In genomic region chr10:10477859-10478258, GRCh38 we compare ENCODE assay signal across 28 cellular contexts.
"Had no signal": no experiment of that assay in that cellular context is flagged by ENCODE, and none has a peak within 500 bp of the region (broad histone marks: within the 10 kb centered on the region; RNA-seq: fewer than 3 reads in every experiment).

No MANE protein-coding gene starts in this region.

- H3K27me3 ChIP-seq: gastroesophageal sphincter, upper lobe of left lung, vagina had no signal

- DNase-seq: activated CD4-positive, alpha-beta T cell treated with anti-CD3 and anti-CD28 coated beads for 4 hours; activated CD4-positive, alpha-beta T cell treated with anti-CD3 and anti-CD28 coated beads, Interleukin-2, amount 50 U/mL, for 4 hours; activated naive CD4-positive, alpha-beta T cell; activated T-cell treated with anti-CD3 and anti-CD28 coated beads for 4 hours; activated T-cell treated with anti-CD3 and anti-CD28 coated beads, Interleukin-2, amount 50 U/mL, for 72 hours; caudate nucleus; dermis blood vessel endothelial cell; effector CD4-positive, alpha-beta T cell; hippocampal formation; kidney; natural killer cell; posterior cingulate gyrus; stimulated activated CD4-positive, alpha-beta T cell treated with anti-CD3 and anti-CD28 coated beads, Interleukin-1b, Interleukin-23, amount 100 ng/mL, for 48 hours; stimulated activated CD4-positive, alpha-beta T cell treated with anti-CD3 and anti-CD28 coated beads, Interleukin-4, amount 100 ng/mL, for 4 hours; stimulated activated CD8-positive, alpha-beta memory T cell treated with anti-CD3 and anti-CD28 coated beads, Interleukin-4, amount 100 ng/mL, for 48 hours; stimulated activated naive CD8-positive, alpha-beta T cell treated with anti-CD3 and anti-CD28 coated beads, Interleukin-15, amount 100 ng/mL, for 72 hours; substantia nigra; T-helper 9 cell; upper lobe of left lung had no signal

- H3K4me1 ChIP-seq: upper lobe of left lung, vagina had no signal

- H3K4me1 Mint-ChIP-seq: memory B cell; natural killer cell; stimulated activated memory B cell treated with anti-CD40 and anti-IgM and Interleukin-4, amounts not matched to agents 10 μg/mL and 1 μg/mL and 100 μg/mL, for 72 hours; stimulated activated naive CD8-positive, alpha-beta T cell treated with anti-CD3 and anti-CD28 coated beads, Interleukin-15, amount 100 ng/mL, for 72 hours had no signal

- H3K27ac ChIP-seq: gastroesophageal sphincter, skin epidermis, upper lobe of left lung, vagina, VCaP had no signal

- H3K9me3 ChIP-seq: vagina had no signal

- H3K4me3 Mint-ChIP-seq: activated naive CD8-positive, alpha-beta T cell; activated T-cell treated with anti-CD3 and anti-CD28 coated beads, Interleukin-2, amount 50 U/mL, for 72 hours; memory B cell; natural killer cell; stimulated activated memory B cell treated with anti-CD40 and anti-IgM and Interleukin-4, amounts not matched to agents 10 μg/mL and 1 μg/mL and 100 μg/mL, for 72 hours; stimulated activated naive CD8-positive, alpha-beta T cell treated with anti-CD3 and anti-CD28 coated beads, Interleukin-15, amount 100 ng/mL, for 72 hours; T-helper 1 cell treated with Interleukin-12 subunit alpha and Interleukin-12 subunit beta and Interleukin-4 antibody, amounts not matched to agents 30 μg/mL and 1 μg/mL, for 36 hours had no signal

- H3K9me3 Mint-ChIP-seq: stimulated activated memory B cell treated with anti-CD40 and anti-IgM and Interleukin-4, amounts not matched to agents 10 μg/mL and 1 μg/mL and 100 μg/mL, for 72 hours; T-helper 1 cell treated with Interleukin-12 subunit alpha and Interleukin-12 subunit beta and Interleukin-4 antibody, amounts not matched to agents 30 μg/mL and 1 μg/mL, for 36 hours had no signal

- H3K4me3 ChIP-seq: gastroesophageal sphincter, skin epidermis, upper lobe of left lung, vagina had no signal

- H3K36me3 Mint-ChIP-seq: memory B cell; natural killer cell; stimulated activated memory B cell treated with anti-CD40 and anti-IgM and Interleukin-4, amounts not matched to agents 10 μg/mL and 1 μg/mL and 100 μg/mL, for 72 hours had no signal

- H3K36me3 ChIP-seq: gastroesophageal sphincter, upper lobe of left lung, vagina had no signal

- ATAC-seq: activated T-cell treated with anti-CD3 and anti-CD28 coated beads, Interleukin-2, amount 50 U/mL, for 72 hours; gastroesophageal sphincter; natural killer cell; sciatic nerve; stimulated activated memory B cell treated with anti-CD40 and anti-IgM and Interleukin-4, amounts not matched to agents 10 μg/mL and 1 μg/mL and 100 μg/mL, for 72 hours; stimulated activated naive CD8-positive, alpha-beta T cell treated with anti-CD3 and anti-CD28 coated beads, Interleukin-15, amount 100 ng/mL, for 72 hours had no signal

- H3K27ac Mint-ChIP-seq: activated naive CD8-positive, alpha-beta T cell; activated T-cell treated with anti-CD3 and anti-CD28 coated beads, Interleukin-2, amount 50 U/mL, for 72 hours; memory B cell; natural killer cell; stimulated activated memory B cell treated with anti-CD40 and anti-IgM and Interleukin-4, amounts not matched to agents 10 μg/mL and 1 μg/mL and 100 μg/mL, for 72 hours; stimulated activated naive CD8-positive, alpha-beta T cell treated with anti-CD3 and anti-CD28 coated beads, Interleukin-15, amount 100 ng/mL, for 72 hours; T-helper 1 cell treated with Interleukin-12 subunit alpha and Interleukin-12 subunit beta and Interleukin-4 antibody, amounts not matched to agents 30 μg/mL and 1 μg/mL, for 36 hours had no signal
